11 cellular contexts compared by ENCODE assay signal in genomic region chr7:25940086-25940906, GRCh38.
A peak's percentile ranks its signal among the peaks of the same experiment; 100 is the strongest.
DNase-seq lines count a peak whose midpoint lies in the region; ATAC-seq, FAIRE-seq and TF ChIP-seq lines count a peak whose summit lies in the region.
"Had no signal": no experiment of that assay in that cellular context is flagged by ENCODE, and none has a peak within 500 bp of the region (broad histone marks: within the 10 kb centered on the region; RNA-seq: fewer than 3 reads in every experiment).

No MANE protein-coding gene starts in this region.

- no peak overlapping the region for H3K4me2 ChIP-seq in GM23248 (ENCODE audit: unreplicated experiment)

- no peaks in the 10 kb centered on the region for H3K9me2 ChIP-seq in GM23248 (ENCODE audit: insufficient read depth)

- no peak for FAIRE-seq in GM12891 (lab: Jason Lieb, UNC)

- H3K27ac ChIP-seq in GM23248 (no peak overlapping the region), esophagus (ENCODE audit: low read depth in 2 of 2, low read length in 1 of 2) (peak overlapping the region; percentile 93 to 95)
- H3K27ac ChIP-seq: ascending aorta had no signal

- no peak for TF ChIP-seq POLR2A in GM12891 (IDR thresholded peaks at IDR 0.05; ENCODE audit: low read depth, low read length)

- H3K4me3 ChIP-seq in GM23248 (no peak overlapping the region), esophagus (ENCODE audit: low read depth in 1 of 2, low read length in 2 of 2) (no peak overlapping the region)
- H3K4me3 ChIP-seq: ascending aorta had no signal

- H3K79me2 ChIP-seq in GM23248 (ENCODE audit: insufficient read depth) = no peaks in the 10 kb centered on the region

- intact Hi-C loops in Right ventricle myocardium inferior (cut with DNase I) = no loop called here

- in situ Hi-C loops in GM23248 (cut with MboI) = no loop called here

- H3K4me1 ChIP-seq in GM23248 (ENCODE audit: insufficient read depth) (no peaks in the 10 kb centered on the region), esophagus (ENCODE audit: control insufficient read depth in 2 of 2, insufficient read depth in 2 of 2, low read length in 1 of 2) (peaks cover 2 to 5% of the 10 kb centered on the region in 2 donors)
- H3K4me1 ChIP-seq: ascending aorta had no signal

- H3K36me3 ChIP-seq in GM23248 (ENCODE audit: low read depth) (no peaks in the 10 kb centered on the region), esophagus (ENCODE audit: control insufficient read depth in 2 of 2, insufficient read depth in 2 of 2, low read length in 1 of 2) (no peaks in the 10 kb centered on the region)
- H3K36me3 ChIP-seq: ascending aorta had no signal

- WGBS in GM23248 (ENCODE audit: low coverage in 1 of 2, low lambda C conversion rate in 2 of 2, missing lambda C conversion rate in 2 of 2), 2 experiments = 48 to 55% methylated on average over 8 of the region's 8 CpGs
- 26 to 44% methylated on average over 8 of the region's 8 CpGs for WGBS in esophagus, 2 donors

- H3K9me3 ChIP-seq in GM23248 (ENCODE audit: low read depth) = no peaks in the 10 kb centered on the region
- no peaks in the 10 kb centered on the region for H3K9me3 ChIP-seq in esophagus (ENCODE audit: control insufficient read depth in 2 of 2, insufficient read depth in 1 of 2, low read depth in 1 of 2, low read length in 1 of 2)
- H3K9me3 ChIP-seq: ascending aorta had no signal

- H3K27me3 ChIP-seq in GM23248 (replicated peaks; ENCODE audit: insufficient read depth) (no peaks in the 10 kb centered on the region; the same call in 1 of the 2 replicates), esophagus (ENCODE audit: control insufficient read depth in 1 of 2, insufficient read depth in 2 of 2, low read length in 2 of 2) (no peaks in the 10 kb centered on the region)
- H3K27me3 ChIP-seq: ascending aorta had no signal

- no peaks in the 10 kb centered on the region for H3F3A ChIP-seq in GM23248 (ENCODE audit: insufficient read depth)

- H4K20me1 ChIP-seq in GM23248 (ENCODE audit: insufficient read depth) = no peaks in the 10 kb centered on the region

- H2AFZ ChIP-seq in GM23248 = 0 out of 2 replicates have a peak overlapping the region, but pooled peaks have one; percentile 53

- no peak for DNase-seq in GM23248
- peak; percentile 17 to 71 for DNase-seq in NOMO-1 (lab: John Stamatoyannopoulos, UW; ENCODE audit: unreplicated experiment in 2 of 2)
- no peak for DNase-seq in Right ventricle myocardium inferior (ENCODE audit: missing footprints)
- no peak for DNase-seq in COLO668 (lab: John Stamatoyannopoulos, UW; ENCODE audit: unreplicated experiment)
- no peak for DNase-seq in GM12891 (ENCODE audit: insufficient read length, low spot score)
- DNase-seq: NCI-H187, occipital lobe had no signal

- H3K9ac ChIP-seq in GM23248 = no peak overlapping the region

- ATAC-seq in GM18502 (IDR thresholded peaks at IDR 0.05; ENCODE audit: poor library complexity, unreplicated experiment) = peak; percentile 33
- ATAC-seq in Right ventricle myocardium inferior = no peak
- no peak for ATAC-seq in GM18909 (IDR thresholded peaks at IDR 0.05; ENCODE audit: poor library complexity, unreplicated experiment)

TF ChIP-seq in GM12891, 5 proteins besides CTCF, POLR2A, EP300 and RAD21:
- TF ChIP-seq PAX5 (IDR thresholded peaks at IDR 0.05; ENCODE audit: insufficient read depth, low read length, severe bottlenecking) = no peak
- TF ChIP-seq TAF1 (IDR thresholded peaks at IDR 0.05; ENCODE audit: low read depth, low read length) = no peak
- no peak for TF ChIP-seq POU2F2 (IDR thresholded peaks at IDR 0.05; ENCODE audit: low read depth, low read length)
- TF ChIP-seq POLR2AphosphoS5 (IDR thresholded peaks at IDR 0.05; ENCODE audit: low read depth, low read length) = no peak
- no peak for TF ChIP-seq SPI1 (IDR thresholded peaks at IDR 0.05; ENCODE audit: low read depth, low read length)

Comparison
In these comparisons a context has a peak if more than half of its experiments do, and no peak if none do; other contexts are left out.
1. DNase-seq: peak in NOMO-1 (2 of 2); none in GM23248 (single experiment), Right ventricle myocardium inferior (single experiment), COLO668 (single experiment) and GM12891 (single experiment).